ENCODE assay signal across 1 cellular context in genomic region chr7:152133804-152134203, GRCh38.
TF ChIP-seq lines count a peak whose summit lies in the region.

No MANE protein-coding gene starts in this region.

TF ChIP-seq in WTC11, 78 proteins besides CTCF, POLR2A, EP300 and RAD21 (continued from another document):
- TF ChIP-seq PRDM15 (CRISPR knock-in tag; IDR thresholded peaks at IDR 0.05) (no peak), NFE2L1 (CRISPR knock-in tag; IDR thresholded peaks at IDR 0.05) (no peak), ARID4B (CRISPR knock-in tag; IDR thresholded peaks at IDR 0.05; ENCODE audit: borderline replicate concordance) (no peak), RELA (CRISPR knock-in tag; IDR thresholded peaks at IDR 0.05; ENCODE audit: borderline replicate concordance) (no peak), TP53 (CRISPR knock-in tag; IDR thresholded peaks at IDR 0.05) (no peak), KAT7 (CRISPR knock-in tag; IDR thresholded peaks at IDR 0.05; ENCODE audit: borderline replicate concordance) (no peak), ZNF423 (CRISPR knock-in tag; IDR thresholded peaks at IDR 0.05) (no peak), CREB1 (CRISPR knock-in tag; IDR thresholded peaks at IDR 0.05) (no peak), USF1 (CRISPR knock-in tag; IDR thresholded peaks at IDR 0.05) (no peak), FOXP1 (CRISPR knock-in tag; IDR thresholded peaks at IDR 0.05; ENCODE audit: borderline replicate concordance) (no peak), CBFB (CRISPR knock-in tag; IDR thresholded peaks at IDR 0.05; ENCODE audit: low read depth) (no peak), FOXK1 (CRISPR knock-in tag; IDR thresholded peaks at IDR 0.05) (no peak), TCF7 (CRISPR knock-in tag; IDR thresholded peaks at IDR 0.05; ENCODE audit: low read depth) (no peak), CREM (CRISPR knock-in tag; IDR thresholded peaks at IDR 0.05) (no peak)
